28 cellular contexts compared by ENCODE assay signal in the genomic region with DNA sequence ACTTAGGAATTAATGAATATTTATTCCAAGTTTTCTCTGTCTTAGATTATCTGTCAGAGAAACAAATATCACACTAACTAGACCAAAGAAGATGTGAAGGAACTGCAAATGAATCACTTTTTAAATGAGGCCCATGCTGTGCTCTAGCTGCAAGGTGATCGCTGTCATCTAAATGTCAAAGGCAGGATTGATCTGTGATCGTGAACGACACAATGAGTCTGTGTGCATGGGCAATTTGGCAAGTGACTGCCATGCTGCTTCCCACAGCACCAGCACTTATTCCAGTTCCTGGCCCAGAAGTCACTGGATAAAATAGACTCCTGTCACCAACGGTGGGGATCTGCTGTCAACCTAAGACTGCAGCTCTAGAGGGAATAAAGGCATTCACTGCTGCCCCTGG.
"Had no signal": no experiment of that assay in that cellular context is flagged by ENCODE, and none has a peak within 500 bp of the region (broad histone marks: within the 10 kb centered on the region; RNA-seq: fewer than 3 reads in every experiment).

No MANE protein-coding gene starts in this region.

- H3K27me3 ChIP-seq: gastrocnemius medialis, heart left ventricle, hepatocyte, left lung, neural progenitor cell, right atrium auricular region, suprapubic skin, transverse colon, vagina had no signal

- H3K4me3 ChIP-seq: dorsolateral prefrontal cortex, gastrocnemius medialis, heart left ventricle, hepatocyte, left lung, mucosa of descending colon, neural progenitor cell, right atrium auricular region, smooth muscle cell, suprapubic skin, transverse colon, vagina had no signal

- H3K9ac ChIP-seq: neural progenitor cell, parathyroid adenoma had no signal

- H3K4me1 ChIP-seq: gastrocnemius medialis, heart left ventricle, left lung, neural progenitor cell, parathyroid adenoma, right atrium auricular region, suprapubic skin, transverse colon, vagina had no signal

- DNase-seq: dorsolateral prefrontal cortex; effector CD4-positive, alpha-beta T cell; foreskin fibroblast; gastrocnemius medialis; heart left ventricle; left cardiac atrium; left lung; mesenchymal stem cell; mucosa of descending colon; naive B cell; stimulated activated CD4-positive, alpha-beta T cell treated with anti-CD3 and anti-CD28 coated beads, Interleukin-12 subunit alpha, Interleukin-12 subunit beta, amount 100 ng/mL, for 4 hours; stimulated activated CD4-positive, alpha-beta T cell treated with anti-CD3 and anti-CD28 coated beads, Interleukin-1b, Interleukin-23, amount 100 ng/mL, for 48 hours; stimulated activated CD4-positive, alpha-beta T cell treated with anti-CD3 and anti-CD28 coated beads, Interleukin-4, amount 100 ng/mL, for 1 hour; stimulated activated CD8-positive, alpha-beta memory T cell treated with anti-CD3 and anti-CD28 coated beads, Interleukin-4, amount 100 ng/mL, for 48 hours; stimulated activated naive CD4-positive, alpha-beta T cell; stimulated activated naive CD8-positive, alpha-beta T cell treated with anti-CD3 and anti-CD28 coated beads, Interleukin-15, amount 100 ng/mL, for 72 hours; transverse colon had no signal

- ATAC-seq: esophagus mucosa; gastrocnemius medialis; heart left ventricle; left cardiac atrium; left lung; mucosa of descending colon; natural killer cell treated with Interleukin-12 subunit alpha and Interleukin-12 subunit beta and Interleukin-15 and Interleukin-18, amount 100 ng/mL, for 72 hours; sciatic nerve; stimulated activated naive CD8-positive, alpha-beta T cell treated with anti-CD3 and anti-CD28 coated beads, Interleukin-15, amount 100 ng/mL, for 72 hours had no signal

- H3K27ac ChIP-seq: dorsolateral prefrontal cortex, epithelial cell of prostate, gastrocnemius medialis, heart left ventricle, hepatocyte, left lung, neural progenitor cell, parathyroid adenoma, right atrium auricular region, suprapubic skin, transverse colon, vagina had no signal

- H3K36me3 ChIP-seq: gastrocnemius medialis, heart left ventricle, left lung, neural progenitor cell, right atrium auricular region, suprapubic skin, transverse colon, vagina had no signal

- H3K9me3 ChIP-seq: gastrocnemius medialis, left lung, mucosa of descending colon, right atrium auricular region, suprapubic skin, transverse colon, vagina had no signal
